ENCODE assay signal across 8 cellular contexts in genomic region chr10:102868976-102869289, GRCh38. TPM values are rescaled to one million over a fixed set of nuclear protein-coding genes. Genes with fewer than 3 reads are reported as not detected.
A peak's percentile ranks its signal among the peaks of the same experiment; 100 is the strongest.
DNase-seq lines count a peak whose midpoint lies in the region; ATAC-seq, FAIRE-seq and TF ChIP-seq lines count a peak whose summit lies in the region.

No MANE protein-coding gene starts in this region.

- peaks cover 27% of the 10 kb centered on the region for H3K27me3 Mint-ChIP-seq in central memory CD8-positive, alpha-beta T cell

- H3K27me3 ChIP-seq in A673 (replicated peaks; ENCODE audit: insufficient read depth, low read depth, low read length, poor library complexity) (no peaks in the 10 kb centered on the region), HAP-1 (ENCODE audit: low read depth) (no peaks in the 10 kb centered on the region), muscle layer of colon (ENCODE audit: control insufficient read depth in 1 of 2, insufficient read depth in 2 of 2, low read length in 2 of 2) (no peaks in the 10 kb centered on the region)

- intact Hi-C loops in A673 (cut with micrococcal nuclease; ENCODE audit: unreplicated experiment) (no loop called here), posterior cingulate gyrus (cut with DNase I) (no loop called here)

- no peak for FAIRE-seq in GM12892 (lab: Jason Lieb, UNC)

- no peak for TF ChIP-seq POLR2A in GM12892 (IDR thresholded peaks at IDR 0.05; ENCODE audit: low read depth, low read length)

- TF ChIP-seq CTCF in A673 (conservative IDR thresholded peaks at IDR 0.05; ENCODE audit: low read depth, low read length), result no peak

- POLR2A ChIA-PET in A673 (lab: Charles Lee; ENCODE audit: low non-redundant PET), result no interaction called here

- H3K9me3 ChIP-seq in A673 (ENCODE audit: low read depth, low read length, poor library complexity, severe bottlenecking) (no peaks in the 10 kb centered on the region), HAP-1 (no peaks in the 10 kb centered on the region), muscle layer of colon (ENCODE audit: low read length) (no peaks in the 10 kb centered on the region)

- no peaks in the 10 kb centered on the region for H3K4me1 ChIP-seq in A673 (ENCODE audit: insufficient read depth, low read length, poor library complexity, severe bottlenecking)
- H3K4me1 ChIP-seq in HAP-1, result peaks cover 4% of the 10 kb centered on the region
- no peaks in the 10 kb centered on the region for H3K4me1 ChIP-seq in muscle layer of colon (ENCODE audit: insufficient read depth, low read length)

- CTCF ChIA-PET in A673 (lab: Charles Lee), result no interaction called here

- in situ Hi-C loops in HAP-1 (cut with MboI; ENCODE audit: low sequenced_read_pairs), result no loop called here

- H3K36me3 ChIP-seq in A673 (ENCODE audit: insufficient read depth, low read length, poor library complexity, severe bottlenecking) (no peaks in the 10 kb centered on the region), HAP-1 (replicated peaks) (no peaks in the 10 kb centered on the region), muscle layer of colon (ENCODE audit: insufficient read depth, low read length) (no peaks in the 10 kb centered on the region)

- H3K4me3 ChIP-seq in A673 (ENCODE audit: low read depth, low read length, poor library complexity, severe bottlenecking) (peak overlapping the region; percentile 52), HAP-1 (peak overlapping the region; percentile 25), muscle layer of colon (ENCODE audit: low read depth in 1 of 2, low read length in 2 of 2) (peak overlapping the region; percentile 70 to 74)

- no TSS peak for BruUV-seq in A673 (replicated peaks; lab: Mats Ljungman, UMichigan)

- ATAC-seq in central memory CD8-positive, alpha-beta T cell (replicated peaks; ENCODE audit: extremely low read depth, poor library complexity, severe bottlenecking), result no peak
- no peak for ATAC-seq in HG02571 (IDR thresholded peaks at IDR 0.05; ENCODE audit: unreplicated experiment)

- H3K4me3 Mint-ChIP-seq in central memory CD8-positive, alpha-beta T cell, result peak overlapping the region; percentile 5

- H3K27ac Mint-ChIP-seq in central memory CD8-positive, alpha-beta T cell (ENCODE audit: low read depth), result no peak overlapping the region

- no peaks in the 10 kb centered on the region for H3K9me3 Mint-ChIP-seq in central memory CD8-positive, alpha-beta T cell

- DNase-seq in A673 (ENCODE audit: low spot score) (no peak), HAP-1 (ENCODE audit: low spot score in 2 of 2) (no peak), DMS79 treated with DMSO at 0.1 percent for 48 hours (lab: John Stamatoyannopoulos, UW) (no peak), posterior cingulate gyrus (no peak), GM12892 (ENCODE audit: insufficient read length) (no peak)
- DNase-seq in central memory CD8-positive, alpha-beta T cell (ENCODE audit: low spot score in 2 of 2), result no peak

- H3K4me1 Mint-ChIP-seq in central memory CD8-positive, alpha-beta T cell, result peaks cover 8% of the 10 kb centered on the region

- H3K36me3 Mint-ChIP-seq in central memory CD8-positive, alpha-beta T cell (ENCODE audit: insufficient read depth), result peaks cover 9% of the 10 kb centered on the region

- peak overlapping the region; percentile 65 for H3K27ac ChIP-seq in A673 (ENCODE audit: low read depth, low read length, poor library complexity, severe bottlenecking)
- peak overlapping the region; percentile 66 for H3K27ac ChIP-seq in muscle layer of colon (ENCODE audit: low read depth, low read length)

- peak overlapping the region; percentile 50 for H3K9ac ChIP-seq in muscle layer of colon (ENCODE audit: low read length)

RNA-seq across cellular contexts. Expression of gene AS3MT, which starts 0.3 kb away (rescaled TPM):
- total RNA-seq in A673 (2021), result 4.8 and 5.2 TPM in 2 replicates
- not detected for polyA plus RNA-seq in GM12892 (2012; ENCODE audit: missing spikeins)

RNA-seq across cellular contexts. Expression of gene BORCS7, which starts 14.9 kb away (rescaled TPM):
- total RNA-seq in A673 (2021), result 8.2 and 11.1 TPM in 2 replicates
- 12.4 TPM for polyA plus RNA-seq in GM12892 (2012; ENCODE audit: missing spikeins)

RNA-seq across cellular contexts. Expression of gene CYP17A1, which starts 31.7 kb away (rescaled TPM):
- total RNA-seq in A673 (2021), result not detected in 2 replicates
- not detected for polyA plus RNA-seq in GM12892 (2012; ENCODE audit: missing spikeins)

RNA-seq across cellular contexts. Expression of gene CNNM2, which starts 49.2 kb away (rescaled TPM):
- 4.8 and 5.6 TPM in 2 replicates for total RNA-seq in A673 (2021)
- 3.8 TPM for polyA plus RNA-seq in GM12892 (2012; ENCODE audit: missing spikeins)
